Comparison of ENCODE assay signal across 26 cellular contexts in genomic region chr4:15498356-15498755, GRCh38. TPM values are rescaled to one million over a fixed set of nuclear protein-coding genes. Genes with fewer than 3 reads are reported as not detected.
"Had no signal": no experiment of that assay in that cellular context is flagged by ENCODE, and none has a peak within 500 bp of the region (broad histone marks: within the 10 kb centered on the region; RNA-seq: fewer than 3 reads in every experiment).

No MANE protein-coding gene starts in this region.

- H3K36me3 ChIP-seq: adrenal gland had no signal

- H3K4me1 Mint-ChIP-seq: activated CD4-positive, alpha-beta T cell treated with anti-CD3 and anti-CD28 coated beads, Interleukin-2, amount 10 ng/mL, durations not matched to agents 7 days and 5 days; activated naive CD4-positive, alpha-beta T cell treated with anti-CD3 and anti-CD28 coated beads, Interleukin-2, amount 10 ng/mL, durations not matched to agents 7 days and 5 days; activated naive CD8-positive, alpha-beta T cell treated with anti-CD3 and anti-CD28 coated beads for 36 hours; activated T-helper 17 cell treated with anti-CD3 and anti-CD28 coated beads, Interleukin-2, amount 50 U/mL, for 72 hours had no signal

- H3K9me3 Mint-ChIP-seq: activated T-helper 17 cell treated with anti-CD3 and anti-CD28 coated beads, Interleukin-2, amount 50 U/mL, for 72 hours had no signal

- H3K4me3 Mint-ChIP-seq: activated CD4-positive, alpha-beta memory T cell treated with anti-CD3 and anti-CD28 coated beads for 36 hours; activated CD4-positive, alpha-beta T cell treated with anti-CD3 and anti-CD28 coated beads, Interleukin-2, amount 10 ng/mL, durations not matched to agents 7 days and 5 days; activated naive CD4-positive, alpha-beta T cell treated with anti-CD3 and anti-CD28 coated beads, Interleukin-2, amount 10 ng/mL, durations not matched to agents 7 days and 5 days; activated naive CD8-positive, alpha-beta T cell treated with anti-CD3 and anti-CD28 coated beads for 36 hours; activated T-helper 17 cell treated with anti-CD3 and anti-CD28 coated beads, Interleukin-2, amount 50 U/mL, for 72 hours had no signal

- DNase-seq: activated CD4-positive, alpha-beta memory T cell treated with anti-CD3 and anti-CD28 coated beads for 36 hours; activated CD4-positive, alpha-beta T cell treated with anti-CD3 and anti-CD28 coated beads, Interleukin-2, amount 10 ng/mL, durations not matched to agents 7 days and 5 days; activated CD4-positive, CD25-positive, alpha-beta regulatory T cell; activated CD8-positive, alpha-beta memory T cell treated with anti-CD3 and anti-CD28 coated beads for 24 hours; activated gamma-delta T cell; activated naive CD4-positive, alpha-beta T cell treated with anti-CD3 and anti-CD28 coated beads, Interleukin-2, amount 10 ng/mL, durations not matched to agents 7 days and 5 days; activated naive CD8-positive, alpha-beta T cell treated with anti-CD3 and anti-CD28 coated beads for 36 hours; activated T-cell treated with anti-CD3 and anti-CD28 coated beads, Interleukin-2, amount 50 U/mL, for 48 hours; adrenal gland; anterior cingulate cortex; cerebellar nuclear complex; Kasumi-1; NCI-H1092; NCI-H1930; NCI-H2171 treated with DMSO at 0.1 percent for 48 hours; NCI-H226; NCI-H526; NCI-H82; NK-92 treated with Interleukin-12 subunit alpha and Interleukin-12 subunit beta, amount 100 ng/mL, for 24 hours; OCI-M1; Right ventricle myocardium superior; T-helper 1 cell had no signal

- H3K4me1 ChIP-seq: adrenal gland had no signal

- ATAC-seq: activated T-helper 17 cell treated with anti-CD3 and anti-CD28 coated beads, Interleukin-2, amount 50 U/mL, for 72 hours; K562; Panc1 had no signal

- H3K4me3 ChIP-seq: adrenal gland, K562 had no signal

- H3K27ac Mint-ChIP-seq: activated CD4-positive, alpha-beta memory T cell treated with anti-CD3 and anti-CD28 coated beads for 36 hours; activated CD4-positive, alpha-beta T cell treated with anti-CD3 and anti-CD28 coated beads, Interleukin-2, amount 10 ng/mL, durations not matched to agents 7 days and 5 days; activated naive CD4-positive, alpha-beta T cell treated with anti-CD3 and anti-CD28 coated beads, Interleukin-2, amount 10 ng/mL, durations not matched to agents 7 days and 5 days; activated naive CD8-positive, alpha-beta T cell treated with anti-CD3 and anti-CD28 coated beads for 36 hours; activated T-helper 17 cell treated with anti-CD3 and anti-CD28 coated beads, Interleukin-2, amount 50 U/mL, for 72 hours had no signal

- H3K27me3 Mint-ChIP-seq: activated CD4-positive, alpha-beta T cell treated with anti-CD3 and anti-CD28 coated beads, Interleukin-2, amount 10 ng/mL, durations not matched to agents 7 days and 5 days; activated naive CD8-positive, alpha-beta T cell treated with anti-CD3 and anti-CD28 coated beads for 36 hours; activated T-helper 17 cell treated with anti-CD3 and anti-CD28 coated beads, Interleukin-2, amount 50 U/mL, for 72 hours had no signal

- H3K9me3 ChIP-seq: adrenal gland had no signal

- H3K27me3 ChIP-seq: adrenal gland had no signal

RNA-seq across cellular contexts. Expression of gene CC2D2A, which starts 28.7 kb away (rescaled TPM):
- total RNA-seq: activated CD4-positive, alpha-beta memory T cell treated with anti-CD3 and anti-CD28 coated beads for 36 hours; activated CD4-positive, alpha-beta T cell treated with anti-CD3 and anti-CD28 coated beads, Interleukin-2, amount 10 ng/mL, durations not matched to agents 7 days and 5 days; activated naive CD8-positive, alpha-beta T cell treated with anti-CD3 and anti-CD28 coated beads for 36 hours; activated T-helper 17 cell treated with anti-CD3 and anti-CD28 coated beads, Interleukin-2, amount 50 U/mL, for 72 hours; T-helper 2 cell treated with Interferon-gamma antibody and Interleukin-4, amounts not matched to agents 100 ng/mL and 5 ng/mL, for 36 hours had no signal
